9 cellular contexts compared by ENCODE assay signal in genomic region chr1:109112652-109113285, GRCh38. TPM values are rescaled to one million over a fixed set of nuclear protein-coding genes. Genes with fewer than 3 reads are reported as not detected.
A peak's percentile ranks its signal among the peaks of the same experiment; 100 is the strongest.
DNase-seq lines count a peak whose midpoint lies in the region; ATAC-seq, FAIRE-seq and TF ChIP-seq lines count a peak whose summit lies in the region.
"Had no signal": no experiment of that assay in that cellular context is flagged by ENCODE, and none has a peak within 500 bp of the region (broad histone marks: within the 10 kb centered on the region; RNA-seq: fewer than 3 reads in every experiment).

No MANE protein-coding gene starts in this region.

- peak; percentile 93 for TF ChIP-seq CTCF in kidney (IDR thresholded peaks at IDR 0.05; ENCODE audit: borderline replicate concordance, extremely low read depth, insufficient read depth)

- H3K36me3 ChIP-seq in kidney (ENCODE audit: control insufficient read depth in 1 of 2, insufficient read depth in 2 of 2, low read length in 2 of 2): no peaks in the 10 kb centered on the region

- H3K9ac ChIP-seq in kidney (ENCODE audit: low read length in 2 of 2): no peak overlapping the region

- peaks cover 6 to 13% of the 10 kb centered on the region in 2 donors for H3K4me1 ChIP-seq in kidney (ENCODE audit: control insufficient read depth in 1 of 2, insufficient read depth in 1 of 2, low read depth in 1 of 2, low read length in 2 of 2)

- FAIRE-seq in kidney (lab: Jason Lieb, UNC): no peak
- FAIRE-seq: G401.6 had no signal

- no peaks in the 10 kb centered on the region for H3K9me3 ChIP-seq in kidney (ENCODE audit: control insufficient read depth in 1 of 2, low read length in 2 of 2)

- no peak overlapping the region for H3K27ac ChIP-seq in kidney (ENCODE audit: low read depth in 2 of 2, low read length in 2 of 2)

- H3K4me3 ChIP-seq in kidney (ENCODE audit: low read length in 2 of 2): peak overlapping the region; percentile 16 to 32

- ATAC-seq in HG03108 (IDR thresholded peaks at IDR 0.05; ENCODE audit: unreplicated experiment): peak; percentile 58

- DNase-seq in NOMO-1 (lab: John Stamatoyannopoulos, UW; ENCODE audit: unreplicated experiment in 2 of 2): peak; percentile 64 to 70
- DNase-seq in NOMO-1 treated with dmso at 0.1 percent for 144 hours (lab: John Stamatoyannopoulos, UW; ENCODE audit: unreplicated experiment): no peak
- peak; percentile 92 for DNase-seq in NCI-H2227 treated with DMSO at 0.1 percent for 48 hours (lab: John Stamatoyannopoulos, UW)
- peak; percentile 93 for DNase-seq in activated CD4-positive, CD25-positive, alpha-beta regulatory T cell treated with anti-CD3 and anti-CD28 coated beads, Interleukin-2, amount 50 U/mL, for 72 hours
- peak; percentile 89 for DNase-seq in cerebellar cortex (ENCODE audit: low spot score)
- DNase-seq in kidney: peak; percentile 97
- DNase-seq in stimulated activated CD4-positive, alpha-beta T cell treated with anti-CD3 and anti-CD28 coated beads, Interleukin-15, amount 100 ng/mL, for 1 hour (ENCODE audit: low read depth in 1 of 2, low spot score in 1 of 2): peak; percentile 79

- intact Hi-C loops in kidney (cut with DNase I): no loop called here

RNA-seq across cellular contexts. Expression of gene ELAPOR1, which starts 1.1 kb away (rescaled TPM):
- 1.3 TPM for total RNA-seq in kidney
- polyA plus RNA-seq in kidney (ENCODE audit: insufficient read depth, low read depth, low replicate concordance): 0.28 TPM

RNA-seq across cellular contexts. Expression of gene TMEM167B, which starts 22.2 kb away (rescaled TPM):
- total RNA-seq in kidney: 39.4 TPM
- 24.7 TPM for polyA plus RNA-seq in kidney (ENCODE audit: insufficient read depth, low read depth, low replicate concordance)

RNA-seq across cellular contexts. Expression of gene TAF13, which starts 37.0 kb away (rescaled TPM):
- total RNA-seq in kidney: 39.8 TPM
- polyA plus RNA-seq in kidney (ENCODE audit: insufficient read depth, low read depth, low replicate concordance): 35.4 TPM
